In genomic region chr3:16094644-16095272, GRCh38 we compare ENCODE assay signal across 23 cellular contexts.
"Had no signal": no experiment of that assay in that cellular context is flagged by ENCODE, and none has a peak within 500 bp of the region (broad histone marks: within the 10 kb centered on the region; RNA-seq: fewer than 3 reads in every experiment).

No MANE protein-coding gene starts in this region.

- H3K9me3 Mint-ChIP-seq: activated naive CD4-positive, alpha-beta T cell treated with anti-CD3 and anti-CD28 coated beads for 36 hours; activated T-cell treated with anti-CD3 and anti-CD28 coated beads, Interleukin-2, amount 50 U/mL, for 4 hours; natural killer cell; stimulated activated naive CD8-positive, alpha-beta T cell treated with anti-CD3 and anti-CD28 coated beads, Interleukin-15, Interleukin-2, amounts not matched to agents 100 ng/mL and 50 ng/mL, for 24 hours had no signal

- H3K27me3 ChIP-seq: body of pancreas, colonic mucosa, neutrophil, right atrium auricular region, tibial nerve, vagina had no signal

- H3K4me1 Mint-ChIP-seq: immature natural killer cell, natural killer cell, T-helper 17 cell had no signal

- H3K36me3 Mint-ChIP-seq: natural killer cell had no signal

- H3K36me3 ChIP-seq: colonic mucosa, neutrophil, right atrium auricular region, tibial nerve, vagina had no signal

- H3K27me3 Mint-ChIP-seq: stimulated activated naive CD8-positive, alpha-beta T cell treated with anti-CD3 and anti-CD28 coated beads, Interleukin-15, Interleukin-2, amounts not matched to agents 100 ng/mL and 50 ng/mL, for 24 hours; T-helper 17 cell had no signal

- DNase-seq: activated CD4-positive, alpha-beta T cell treated with anti-CD3 and anti-CD28 coated beads, Interleukin-2, amount 50 U/mL, for 1 hour; activated CD4-positive, CD25-positive, alpha-beta regulatory T cell treated with anti-CD3 and anti-CD28 coated beads, Interleukin-2, amount 50 U/mL, for 72 hours; activated CD8-positive, alpha-beta memory T cell treated with anti-CD3 and anti-CD28 coated beads, Interleukin-2, amount 50 U/mL, for 4 hours; activated naive CD4-positive, alpha-beta T cell treated with anti-CD3 and anti-CD28 coated beads for 36 hours; activated T-cell treated with anti-CD3 and anti-CD28 coated beads, Interleukin-2, amount 50 U/mL, for 4 hours; body of pancreas; central memory CD4-positive, alpha-beta T cell; erythroblast; immature natural killer cell; kidney glomerular epithelial cell; left ventricle myocardium superior; mesendoderm; natural killer cell; posterior cingulate gyrus; stimulated activated CD4-positive, alpha-beta T cell treated with anti-CD3 and anti-CD28 coated beads, Interleukin-2, amount 100 ng/mL, for 24 hours; T-helper 17 cell had no signal

- H3K4me1 ChIP-seq: colonic mucosa had no signal

- H3K4me3 ChIP-seq: body of pancreas, colonic mucosa, right atrium auricular region, tibial nerve, vagina had no signal

- H3K4me3 Mint-ChIP-seq: activated naive CD4-positive, alpha-beta T cell treated with anti-CD3 and anti-CD28 coated beads for 36 hours; activated T-cell treated with anti-CD3 and anti-CD28 coated beads, Interleukin-2, amount 50 U/mL, for 4 hours; immature natural killer cell; natural killer cell; stimulated activated naive CD8-positive, alpha-beta T cell treated with anti-CD3 and anti-CD28 coated beads, Interleukin-15, Interleukin-2, amounts not matched to agents 100 ng/mL and 50 ng/mL, for 24 hours; T-helper 17 cell had no signal

- H3K9me3 ChIP-seq: body of pancreas, colonic mucosa, neutrophil, right atrium auricular region, tibial nerve, vagina had no signal

- ATAC-seq: activated T-cell treated with anti-CD3 and anti-CD28 coated beads, Interleukin-2, amount 50 U/mL, for 4 hours; body of pancreas; left ventricle myocardium superior; natural killer cell; T-helper 17 cell had no signal

- H3K27ac Mint-ChIP-seq: activated naive CD4-positive, alpha-beta T cell treated with anti-CD3 and anti-CD28 coated beads for 36 hours; immature natural killer cell; natural killer cell; stimulated activated naive CD8-positive, alpha-beta T cell treated with anti-CD3 and anti-CD28 coated beads, Interleukin-15, Interleukin-2, amounts not matched to agents 100 ng/mL and 50 ng/mL, for 24 hours; T-helper 17 cell had no signal

- H3K27ac ChIP-seq: body of pancreas, colonic mucosa, neutrophil, right atrium auricular region, tibial nerve, vagina, VCaP had no signal
